In the genomic region with DNA sequence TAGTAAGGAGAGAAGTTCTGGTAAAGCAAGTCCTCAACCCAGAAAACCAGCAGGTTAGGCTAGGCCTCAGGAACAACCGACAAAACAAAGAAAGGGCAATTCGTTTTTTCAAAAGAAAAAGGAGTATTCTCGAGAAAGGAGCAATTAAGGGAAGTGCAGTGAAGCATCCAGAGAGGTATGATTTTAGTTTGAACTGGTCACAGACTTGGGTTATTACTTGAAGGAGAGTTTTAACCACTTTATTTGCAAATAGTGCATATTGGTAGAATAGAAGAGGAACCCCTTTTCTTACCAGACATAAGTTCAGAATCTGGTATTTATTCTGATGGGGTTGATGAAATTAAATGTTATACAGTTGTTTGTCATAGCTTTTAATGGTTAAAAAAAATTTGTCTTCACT, we compare ENCODE assay signal across 14 cellular contexts.
"Had no signal": no experiment of that assay in that cellular context is flagged by ENCODE, and none has a peak within 500 bp of the region (broad histone marks: within the 10 kb centered on the region; RNA-seq: fewer than 3 reads in every experiment).

No MANE protein-coding gene starts in this region.

- H3K4me3 ChIP-seq: left lung, neural progenitor cell, upper lobe of left lung had no signal

- H3K9ac ChIP-seq: neural progenitor cell had no signal

- H3K27ac Mint-ChIP-seq: activated T-helper 1 cell treated with anti-CD3 and anti-CD28 coated beads, Interleukin-12 subunit alpha, Interleukin-12 subunit beta, Interleukin-2, Interleukin-4 antibody, amounts not matched to agents 30 ng/mL and 10 ng/mL and 1 ng/mL, durations not matched to agents 14 hours and 24 hours and 36 hours; neural progenitor cell; stimulated activated naive CD8-positive, alpha-beta T cell treated with anti-CD3 and anti-CD28 coated beads, Interleukin-15, amount 100 ng/mL, for 72 hours had no signal

- H3K27me3 ChIP-seq: left lung, neural progenitor cell, upper lobe of left lung had no signal

- H3K4me2 ChIP-seq: neural progenitor cell had no signal

- ATAC-seq: activated CD4-positive, CD25-positive, alpha-beta regulatory T cell treated with anti-CD3 and anti-CD28 coated beads, Interleukin-2, amount 50 U/mL, for 24 hours; left lung; sciatic nerve; stimulated activated naive CD8-positive, alpha-beta T cell treated with anti-CD3 and anti-CD28 coated beads, Interleukin-15, amount 100 ng/mL, for 72 hours had no signal

- H2AFZ ChIP-seq: neural progenitor cell had no signal

- H3K36me3 Mint-ChIP-seq: neural progenitor cell had no signal

- H3K4me1 ChIP-seq: left lung, neural progenitor cell, upper lobe of left lung had no signal

- H3K27ac ChIP-seq: left lung, neural progenitor cell, upper lobe of left lung had no signal

- H3K27me3 Mint-ChIP-seq: stimulated activated naive CD8-positive, alpha-beta T cell treated with anti-CD3 and anti-CD28 coated beads, Interleukin-15, amount 100 ng/mL, for 72 hours had no signal

- H3K4me3 Mint-ChIP-seq: activated T-helper 1 cell treated with anti-CD3 and anti-CD28 coated beads, Interleukin-12 subunit alpha, Interleukin-12 subunit beta, Interleukin-2, Interleukin-4 antibody, amounts not matched to agents 30 ng/mL and 10 ng/mL and 1 ng/mL, durations not matched to agents 14 hours and 24 hours and 36 hours; neural progenitor cell; stimulated activated naive CD8-positive, alpha-beta T cell treated with anti-CD3 and anti-CD28 coated beads, Interleukin-15, amount 100 ng/mL, for 72 hours had no signal

- H3K36me3 ChIP-seq: left lung, neural progenitor cell, upper lobe of left lung had no signal

- H3K9me3 ChIP-seq: upper lobe of left lung had no signal

- DNase-seq: activated naive CD4-positive, alpha-beta T cell; anterior cingulate cortex; cortex of kidney; effector CD4-positive, alpha-beta T cell; foreskin fibroblast; hippocampal formation; left lung; mammary epithelial cell; stimulated activated naive CD8-positive, alpha-beta T cell treated with anti-CD3 and anti-CD28 coated beads, Interleukin-15, amount 100 ng/mL, for 72 hours; upper lobe of left lung had no signal

- H3K4me1 Mint-ChIP-seq: neural progenitor cell; stimulated activated naive CD8-positive, alpha-beta T cell treated with anti-CD3 and anti-CD28 coated beads, Interleukin-15, amount 100 ng/mL, for 72 hours had no signal
